ENCODE assay signal across 9 cellular contexts in genomic region chr6:12163149-12163548, GRCh38.
A peak's percentile ranks its signal among the peaks of the same experiment; 100 is the strongest.
DNase-seq lines count a peak whose midpoint lies in the region; ATAC-seq lines count a peak whose summit lies in the region.
"Had no signal": no experiment of that assay in that cellular context is flagged by ENCODE, and none has a peak within 500 bp of the region (broad histone marks: within the 10 kb centered on the region; RNA-seq: fewer than 3 reads in every experiment).

No MANE protein-coding gene starts in this region.

- peaks cover 28% of the 10 kb centered on the region for H3K4me1 Mint-ChIP-seq in activated T-cell treated with anti-CD3 and anti-CD28 coated beads, Interleukin-2, amount 50 U/mL, for 72 hours (ENCODE audit: low read depth)
- peaks cover 40% of the 10 kb centered on the region for H3K4me1 Mint-ChIP-seq in activated CD8-positive, alpha-beta T cell treated with anti-CD3 and anti-CD28 coated beads, Interleukin-2, amount 10 ng/mL, durations not matched to agents 7 days and 5 days (ENCODE audit: low read depth)
- peaks cover 37% of the 10 kb centered on the region for H3K4me1 Mint-ChIP-seq in stimulated activated effector memory CD8-positive, alpha-beta T cell treated with anti-CD3 and anti-CD28 coated beads, Interleukin-12 subunit alpha, Interleukin-12 subunit beta, amount 100 ng/mL, for 72 hours

- DNase-seq in activated T-cell treated with anti-CD3 and anti-CD28 coated beads, Interleukin-2, amount 50 U/mL, for 72 hours = peak; percentile 43 to 45
- DNase-seq in activated T-cell treated with anti-CD3 and anti-CD28 coated beads, Interleukin-2, amount 50 U/mL, for 1 hour = no peak
- DNase-seq in activated CD8-positive, alpha-beta T cell treated with anti-CD3 and anti-CD28 coated beads, Interleukin-2, amount 10 ng/mL, durations not matched to agents 7 days and 5 days = peak; percentile 86
- DNase-seq in stimulated activated effector memory CD8-positive, alpha-beta T cell treated with anti-CD3 and anti-CD28 coated beads, Interleukin-12 subunit alpha, Interleukin-12 subunit beta, amount 100 ng/mL, for 72 hours (ENCODE audit: low spot score in 2 of 2) = no peak
- no peak for DNase-seq in LoVo (ENCODE audit: low spot score)
- no peak for DNase-seq in GOT3 (lab: John Stamatoyannopoulos, UW)
- DNase-seq: NCI-H748 treated with DMSO at 0.1 percent for 48 hours had no signal

- POLR2A ChIA-PET in activated CD8-positive, alpha-beta T cell treated with anti-CD3 and anti-CD28 coated beads, Interleukin-2, amount 10 ng/mL, durations not matched to agents 7 days and 5 days (lab: Charles Lee) = interaction anchor here (0.7 to 1.1 kb wide), 2 partner anchors 70 to 154 kb away, joined by 3 to 4 read pairs; no protein-coding TSS in a partner anchor

- H3K27me3 Mint-ChIP-seq in activated T-cell treated with anti-CD3 and anti-CD28 coated beads, Interleukin-2, amount 50 U/mL, for 72 hours (ENCODE audit: low read depth) = no peaks in the 10 kb centered on the region
- H3K27me3 Mint-ChIP-seq in activated CD8-positive, alpha-beta T cell treated with anti-CD3 and anti-CD28 coated beads, Interleukin-2, amount 10 ng/mL, durations not matched to agents 7 days and 5 days (ENCODE audit: low read depth) = no peaks in the 10 kb centered on the region

- peak; percentile 87 to 92 for ATAC-seq in activated T-cell treated with anti-CD3 and anti-CD28 coated beads, Interleukin-2, amount 50 U/mL, for 72 hours (replicated peaks in 1 of 2)
- peak; percentile 76 for ATAC-seq in HG03442 (IDR thresholded peaks at IDR 0.05; ENCODE audit: unreplicated experiment)
- peak; percentile 100 for ATAC-seq in activated CD8-positive, alpha-beta T cell treated with anti-CD3 and anti-CD28 coated beads, Interleukin-2, amount 10 ng/mL, durations not matched to agents 7 days and 5 days
- peak; percentile 96 for ATAC-seq in stimulated activated effector memory CD8-positive, alpha-beta T cell treated with anti-CD3 and anti-CD28 coated beads, Interleukin-12 subunit alpha, Interleukin-12 subunit beta, amount 100 ng/mL, for 72 hours
- ATAC-seq in GM18870 (IDR thresholded peaks at IDR 0.05; ENCODE audit: unreplicated experiment) = no peak

- H3K4me3 Mint-ChIP-seq in activated T-cell treated with anti-CD3 and anti-CD28 coated beads, Interleukin-2, amount 50 U/mL, for 72 hours = no peak overlapping the region
- peak overlapping the region; percentile 43 for H3K4me3 Mint-ChIP-seq in activated CD8-positive, alpha-beta T cell treated with anti-CD3 and anti-CD28 coated beads, Interleukin-2, amount 10 ng/mL, durations not matched to agents 7 days and 5 days
- H3K4me3 Mint-ChIP-seq in stimulated activated effector memory CD8-positive, alpha-beta T cell treated with anti-CD3 and anti-CD28 coated beads, Interleukin-12 subunit alpha, Interleukin-12 subunit beta, amount 100 ng/mL, for 72 hours = no peak overlapping the region

- no peak overlapping the region for H3K27ac Mint-ChIP-seq in activated T-cell treated with anti-CD3 and anti-CD28 coated beads, Interleukin-2, amount 50 U/mL, for 72 hours
- H3K27ac Mint-ChIP-seq in activated CD8-positive, alpha-beta T cell treated with anti-CD3 and anti-CD28 coated beads, Interleukin-2, amount 10 ng/mL, durations not matched to agents 7 days and 5 days = peak overlapping the region; percentile 80
- H3K27ac Mint-ChIP-seq in stimulated activated effector memory CD8-positive, alpha-beta T cell treated with anti-CD3 and anti-CD28 coated beads, Interleukin-12 subunit alpha, Interleukin-12 subunit beta, amount 100 ng/mL, for 72 hours = peak overlapping the region; percentile 66

- CTCF ChIA-PET in activated CD8-positive, alpha-beta T cell treated with anti-CD3 and anti-CD28 coated beads, Interleukin-2, amount 10 ng/mL, durations not matched to agents 7 days and 5 days (lab: Charles Lee) = interaction anchor here (0.7 to 1.4 kb wide), 6 partner anchors 11 to 225 kb away, joined by 3 to 6 read pairs (median 4); partner anchors contain the start of gene EDN1

- peaks cover 15 to 33% of the 10 kb centered on the region in 2 donors for H3K36me3 Mint-ChIP-seq in activated T-cell treated with anti-CD3 and anti-CD28 coated beads, Interleukin-2, amount 50 U/mL, for 72 hours (ENCODE audit: insufficient read depth in 2 of 2)
- peaks cover 36% of the 10 kb centered on the region for H3K36me3 Mint-ChIP-seq in activated CD8-positive, alpha-beta T cell treated with anti-CD3 and anti-CD28 coated beads, Interleukin-2, amount 10 ng/mL, durations not matched to agents 7 days and 5 days (ENCODE audit: low read depth)
- peaks cover 52% of the 10 kb centered on the region for H3K36me3 Mint-ChIP-seq in stimulated activated effector memory CD8-positive, alpha-beta T cell treated with anti-CD3 and anti-CD28 coated beads, Interleukin-12 subunit alpha, Interleukin-12 subunit beta, amount 100 ng/mL, for 72 hours

- H3K9me3 Mint-ChIP-seq in activated T-cell treated with anti-CD3 and anti-CD28 coated beads, Interleukin-2, amount 50 U/mL, for 72 hours = no peaks in the 10 kb centered on the region
- H3K9me3 Mint-ChIP-seq in activated CD8-positive, alpha-beta T cell treated with anti-CD3 and anti-CD28 coated beads, Interleukin-2, amount 10 ng/mL, durations not matched to agents 7 days and 5 days (ENCODE audit: insufficient read depth) = no peaks in the 10 kb centered on the region
- H3K9me3 Mint-ChIP-seq in stimulated activated effector memory CD8-positive, alpha-beta T cell treated with anti-CD3 and anti-CD28 coated beads, Interleukin-12 subunit alpha, Interleukin-12 subunit beta, amount 100 ng/mL, for 72 hours = no peaks in the 10 kb centered on the region

Comparison
In these comparisons a context has a peak if more than half of its experiments do, and no peak if none do; other contexts are left out.
1. DNase-seq: peak in activated T-cell treated with anti-CD3 and anti-CD28 coated beads, Interleukin-2, amount 50 U/mL, for 72 hours (2 of 2) and activated CD8-positive, alpha-beta T cell treated with anti-CD3 and anti-CD28 coated beads, Interleukin-2, amount 10 ng/mL, durations not matched to agents 7 days and 5 days (single experiment); none in activated T-cell treated with anti-CD3 and anti-CD28 coated beads, Interleukin-2, amount 50 U/mL, for 1 hour (single experiment), stimulated activated effector memory CD8-positive, alpha-beta T cell treated with anti-CD3 and anti-CD28 coated beads, Interleukin-12 subunit alpha, Interleukin-12 subunit beta, amount 100 ng/mL, for 72 hours (0 of 2), LoVo (single experiment) and GOT3 (single experiment).